ENCODE assay signal across 18 cellular contexts in the genomic region with DNA sequence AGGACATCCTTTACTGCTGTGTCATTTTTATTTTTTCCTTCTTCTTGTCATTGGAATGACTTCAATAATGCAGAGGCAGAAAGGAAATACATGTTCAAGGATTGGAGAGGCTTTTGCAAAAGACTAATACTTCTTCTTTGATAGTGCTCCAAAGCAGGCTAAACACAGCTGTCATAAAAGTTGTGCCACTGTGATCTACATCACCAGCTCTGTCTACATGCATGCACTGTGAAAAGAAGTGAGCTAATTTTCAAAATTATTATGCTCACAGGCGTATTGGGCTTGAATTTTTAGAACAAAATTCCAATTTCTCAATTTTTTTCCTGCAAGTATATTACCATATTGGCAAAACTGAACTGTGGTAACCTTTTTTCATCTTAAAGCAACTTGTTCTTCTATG.
"Had no signal": no experiment of that assay in that cellular context is flagged by ENCODE, and none has a peak within 500 bp of the region (broad histone marks: within the 10 kb centered on the region; RNA-seq: fewer than 3 reads in every experiment).

No MANE protein-coding gene starts in this region.

- H3K9me3 ChIP-seq: esophagus muscularis mucosa, gastroesophageal sphincter, heart left ventricle, lower lobe of right lung, mucosa of descending colon had no signal

- DNase-seq: dermis blood vessel endothelial cell; dorsolateral prefrontal cortex; effector CD4-positive, alpha-beta T cell; effector memory CD4-positive, alpha-beta T cell; foreskin keratinocyte; heart left ventricle; left cardiac atrium; left ventricle myocardium superior; lower lobe of right lung; mesenchymal stem cell; mucosa of descending colon; naive B cell had no signal

- H3K4me3 ChIP-seq: coronary artery, dorsolateral prefrontal cortex, esophagus muscularis mucosa, gastroesophageal sphincter, heart left ventricle, hepatocyte, lower lobe of right lung, mucosa of descending colon had no signal

- FAIRE-seq: endothelial cell of umbilical vein, keratinocyte had no signal

- H2AFZ ChIP-seq: hepatocyte had no signal

- H3K36me3 ChIP-seq: esophagus muscularis mucosa had no signal

- H3K4me1 ChIP-seq: esophagus muscularis mucosa, foreskin keratinocyte had no signal

- H3K79me2 ChIP-seq: hepatocyte had no signal

- H3K27ac ChIP-seq: coronary artery, dorsolateral prefrontal cortex, esophagus muscularis mucosa, foreskin keratinocyte, gastroesophageal sphincter, heart left ventricle, hepatocyte, lower lobe of right lung had no signal

- H3K27me3 ChIP-seq: dorsolateral prefrontal cortex, esophagus muscularis mucosa, foreskin keratinocyte, gastroesophageal sphincter, heart left ventricle, hepatocyte had no signal

- H3K4me2 ChIP-seq: hepatocyte had no signal

- ATAC-seq: foreskin keratinocyte, gastroesophageal sphincter, heart left ventricle, left cardiac atrium, left ventricle myocardium superior, lower lobe of right lung, mucosa of descending colon had no signal
